In the genomic region with DNA sequence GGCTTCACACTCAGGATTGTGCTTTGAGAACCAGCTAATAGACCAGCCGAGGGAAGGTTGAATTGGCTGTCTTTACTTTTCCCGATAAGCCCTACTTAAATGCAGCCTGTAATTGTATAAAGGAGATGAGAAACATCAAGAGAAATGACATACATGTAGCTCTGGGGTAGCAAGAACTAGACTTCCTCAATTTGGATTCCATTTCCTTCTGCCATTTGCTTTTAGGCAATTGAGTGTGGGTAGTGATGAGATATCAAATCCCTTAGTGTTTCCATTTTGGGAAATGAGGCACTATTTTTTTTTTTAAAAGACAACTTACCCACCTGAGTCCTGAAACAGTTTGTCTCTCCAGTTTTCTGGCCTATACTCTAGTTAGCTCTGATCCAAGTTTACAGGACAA, we compare ENCODE assay signal across 12 cellular contexts. TPM values are rescaled to one million over a fixed set of nuclear protein-coding genes. Genes with fewer than 3 reads are reported as not detected.
DNase-seq lines count a peak whose midpoint lies in the region; ATAC-seq and TF ChIP-seq lines count a peak whose summit lies in the region.
"Had no signal": no experiment of that assay in that cellular context is flagged by ENCODE, and none has a peak within 500 bp of the region (broad histone marks: within the 10 kb centered on the region; RNA-seq: fewer than 3 reads in every experiment).

No MANE protein-coding gene starts in this region.

- no peak overlapping the region for H3K27ac ChIP-seq in PC-3 (ENCODE audit: low read length)
- H3K27ac ChIP-seq in mesenchymal stem cell (ENCODE audit: low read length, poor library complexity, severe bottlenecking) = no peak overlapping the region
- no peak overlapping the region for H3K27ac ChIP-seq in WERI-Rb-1
- H3K27ac ChIP-seq: HL-60 had no signal

- no peak overlapping the region for H2BK15ac ChIP-seq in mesenchymal stem cell (ENCODE audit: low read depth, poor library complexity, severe bottlenecking)

- ATAC-seq in PC-3 = no peak
- ATAC-seq: HCT116 had no signal

- H3K9ac ChIP-seq in PC-3 (ENCODE audit: low read length) = 0 out of 2 replicates have a peak overlapping the region, but pooled peaks have one; percentile 67
- H3K9ac ChIP-seq in mesenchymal stem cell (ENCODE audit: low read length) = no peak overlapping the region

- no peak for TF ChIP-seq CTCF in PC-3 (conservative IDR thresholded peaks at IDR 0.05; ENCODE audit: low read depth, low read length)
- TF ChIP-seq CTCF in WERI-Rb-1 (IDR thresholded peaks at IDR 0.05; ENCODE audit: low read depth, low read length) = no peak
- TF ChIP-seq CTCF in foreskin fibroblast (IDR thresholded peaks at IDR 0.05; ENCODE audit: low read depth, low read length) = no peak

- H3F3A ChIP-seq in PC-3 (ENCODE audit: low read length, unreplicated experiment) = peaks cover 4% of the 10 kb centered on the region

- DNase-seq in CD1c-positive myeloid dendritic cell (ENCODE audit: extremely low spot score) = peak; percentile 62
- DNase-seq in PC-3 = no peak
- DNase-seq in mesenchymal stem cell = no peak
- DNase-seq in NCI-H1417 treated with DMSO at 0.1 percent for 48 hours (lab: John Stamatoyannopoulos, UW) = no peak
- DNase-seq in WERI-Rb-1 = no peak
- no peak for DNase-seq in foreskin fibroblast
- DNase-seq: cerebellar nuclear complex, hypothalamus, occipital lobe, SW 1271 had no signal

- H3K23ac ChIP-seq in mesenchymal stem cell (ENCODE audit: low read length in 2 of 2) = no peak overlapping the region

- intact Hi-C loops in PC-3 (cut with micrococcal nuclease) = no loop called here

- H3K36me3 ChIP-seq in PC-3 (ENCODE audit: low read depth, low read length) (no peaks in the 10 kb centered on the region), mesenchymal stem cell (ENCODE audit: control insufficient read depth in 1 of 2, insufficient read depth in 2 of 2, low read depth in 1 of 2, low read length in 2 of 2) (peaks cover 0 to 4% of the 10 kb centered on the region in 2 experiments), WERI-Rb-1 (peaks cover 19% of the 10 kb centered on the region)

- peak overlapping the region in 1 of 2 experiments; percentile 77 for H3K18ac ChIP-seq in mesenchymal stem cell (ENCODE audit: low read depth in 1 of 2, low read length in 2 of 2)

- H2BK12ac ChIP-seq in mesenchymal stem cell (ENCODE audit: low read length in 2 of 2) = peak overlapping the region in 1 of 2 experiments; percentile 64

- no peak overlapping the region for H2BK5ac ChIP-seq in mesenchymal stem cell (ENCODE audit: low read depth, low read length, poor library complexity, severe bottlenecking)

- H3K4me3 ChIP-seq in PC-3 (ENCODE audit: low read length) = peak overlapping the region; percentile 84
- no peak overlapping the region for H3K4me3 ChIP-seq in mesenchymal stem cell (ENCODE audit: insufficient read depth in 1 of 2, low read depth in 1 of 2, low read length in 2 of 2)
- no peak overlapping the region for H3K4me3 ChIP-seq in WERI-Rb-1 (ENCODE audit: low read depth, low read length)
- no peak overlapping the region for H3K4me3 ChIP-seq in foreskin fibroblast (ENCODE audit: low read depth in 1 of 2, low read length in 2 of 2)

- CTCF ChIA-PET in PC-3 (lab: Charles Lee) = interaction anchor here (0.8 kb wide), 1 partner anchor 42 kb away, joined by 3 read pairs; no protein-coding TSS in a partner anchor

- no peak overlapping the region for H4K91ac ChIP-seq in mesenchymal stem cell (ENCODE audit: low read length)

- H2AFZ ChIP-seq in PC-3 (ENCODE audit: low read length) = no peak overlapping the region
- no peak overlapping the region for H2AFZ ChIP-seq in mesenchymal stem cell (ENCODE audit: low read depth, low read length)

- H3K4me2 ChIP-seq in PC-3 (ENCODE audit: low read length) = peak overlapping the region; percentile 81
- peak overlapping the region; percentile 92 for H3K4me2 ChIP-seq in mesenchymal stem cell (ENCODE audit: low read length, poor library complexity, severe bottlenecking)

- no peak overlapping the region for H3K4ac ChIP-seq in mesenchymal stem cell (ENCODE audit: low read depth in 1 of 2, low read length in 2 of 2)

- H3K9me3 ChIP-seq in PC-3 (ENCODE audit: low read length) = no peaks in the 10 kb centered on the region
- no peaks in the 10 kb centered on the region for H3K9me3 ChIP-seq in mesenchymal stem cell (ENCODE audit: control insufficient read depth, low read length)
- no peaks in the 10 kb centered on the region for H3K9me3 ChIP-seq in WERI-Rb-1 (ENCODE audit: severe bottlenecking)

- H3K14ac ChIP-seq in mesenchymal stem cell (ENCODE audit: low read length in 2 of 2) = no peak overlapping the region

- H3K79me1 ChIP-seq in mesenchymal stem cell (replicated peaks; ENCODE audit: low read length, poor library complexity, severe bottlenecking) = no peaks in the 10 kb centered on the region

- peak overlapping the region; percentile 79 for H2AK5ac ChIP-seq in mesenchymal stem cell (ENCODE audit: low read length, severe bottlenecking)

- H3K9me2 ChIP-seq in PC-3 (replicated peaks; ENCODE audit: low read length) = no peaks in the 10 kb centered on the region

- peaks cover 23% of the 10 kb centered on the region for H3K79me2 ChIP-seq in PC-3 (ENCODE audit: low read length)

- 100% methylated on average over 1 of the region's 2 CpGs for WGBS in mesenchymal stem cell

- no peak overlapping the region for H4K8ac ChIP-seq in mesenchymal stem cell (ENCODE audit: low read length)

- H4K20me1 ChIP-seq in PC-3 (ENCODE audit: low read length) = peaks cover 12% of the 10 kb centered on the region; the same call in 1 of the 2 replicates

- BruUV-seq in PC-3 (replicated peaks; lab: Mats Ljungman, UMichigan) = no TSS peak

- no peak overlapping the region for H2BK120ac ChIP-seq in mesenchymal stem cell (ENCODE audit: low read depth, low read length)

- peaks cover 14% of the 10 kb centered on the region for H3K4me1 ChIP-seq in PC-3 (ENCODE audit: insufficient read depth, low read length)
- peaks cover 36% of the 10 kb centered on the region for H3K4me1 ChIP-seq in mesenchymal stem cell (ENCODE audit: control insufficient read depth, insufficient read depth, low read depth, low read length)

- POLR2A ChIA-PET in PC-3 (lab: Charles Lee; ENCODE audit: unreplicated experiment) = interaction anchor here (1.3 kb wide), 1 partner anchor 14 kb away, joined by 9 read pairs; no protein-coding TSS in a partner anchor

- no peaks in the 10 kb centered on the region for H3K27me3 ChIP-seq in PC-3 (ENCODE audit: low read length)
- H3K27me3 ChIP-seq in mesenchymal stem cell (ENCODE audit: control insufficient read depth in 1 of 2, insufficient read depth in 1 of 2, low read length in 2 of 2) = no peaks in the 10 kb centered on the region
- H3K27me3 ChIP-seq in WERI-Rb-1 (ENCODE audit: insufficient read depth, low read depth, severe bottlenecking) = no peaks in the 10 kb centered on the region

RNA-seq across cellular contexts. Expression of gene INAFM2, which starts 2.2 kb away (rescaled TPM):
- 22.1 and 32.1 TPM in 2 replicates for total RNA-seq in PC-3 (2014; rRNA removed)
- polyA plus RNA-seq in mesenchymal stem cell (2013, experiment 1 of 2) = 75.5 TPM
- 80.9 TPM for polyA plus RNA-seq in mesenchymal stem cell (2013, experiment 2 of 2)

RNA-seq across cellular contexts. Expression of gene CCDC9B, which starts 15.0 kb away (rescaled TPM):
- 56.1 and 101 TPM in 2 replicates for total RNA-seq in PC-3 (2014; rRNA removed)
- polyA plus RNA-seq in mesenchymal stem cell (2013, experiment 1 of 2) = 34.5 TPM
- polyA plus RNA-seq in mesenchymal stem cell (2013, experiment 2 of 2) = 31.6 TPM

RNA-seq across cellular contexts. Expression of gene PLCB2, which starts 18.0 kb away (rescaled TPM):
- 1.3 and 3.2 TPM in 2 replicates for total RNA-seq in PC-3 (2014; rRNA removed)
- polyA plus RNA-seq in mesenchymal stem cell (2013, experiment 1 of 2) = 14.0 TPM
- 13.9 TPM for polyA plus RNA-seq in mesenchymal stem cell (2013, experiment 2 of 2)

RNA-seq across cellular contexts. Expression of gene PHGR1, which starts 25.1 kb away (rescaled TPM):
- not detected in 2 replicates for total RNA-seq in PC-3 (2014; rRNA removed)
- polyA plus RNA-seq in mesenchymal stem cell (2013, experiment 1 of 2) = not detected
- not detected for polyA plus RNA-seq in mesenchymal stem cell (2013, experiment 2 of 2)
- total RNA-seq: occipital lobe had no signal

RNA-seq across cellular contexts. Expression of gene DISP2, which starts 32.3 kb away (rescaled TPM):
- 0.87 and 2.7 TPM in 2 replicates for total RNA-seq in PC-3 (2014; rRNA removed)
- polyA plus RNA-seq in mesenchymal stem cell (2013, experiment 1 of 2) = 0.44 TPM
- polyA plus RNA-seq in mesenchymal stem cell (2013, experiment 2 of 2) = 0.49 TPM
